21 cellular contexts compared by ENCODE assay signal in the genomic region with DNA sequence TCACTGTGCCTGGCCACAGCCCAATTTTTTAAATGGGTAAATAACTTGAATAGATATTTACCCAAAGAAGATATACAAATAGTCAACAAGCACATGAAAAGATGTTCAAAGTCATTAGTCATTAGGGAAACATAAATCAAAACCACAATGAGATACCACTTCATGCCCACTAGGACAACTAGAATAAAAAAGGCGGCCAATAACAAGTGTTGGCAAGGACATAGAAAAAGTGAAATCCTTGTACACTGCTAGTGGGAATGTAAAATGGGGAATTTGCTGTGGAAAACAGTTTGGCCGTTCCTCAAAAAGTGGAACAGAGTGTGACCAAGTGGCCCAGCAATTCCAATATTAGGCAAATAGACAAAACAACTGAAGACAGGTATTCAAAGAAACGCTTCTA.
DNase-seq lines count a peak whose midpoint lies in the region; ATAC-seq, FAIRE-seq and TF ChIP-seq lines count a peak whose summit lies in the region.
"Had no signal": no experiment of that assay in that cellular context is flagged by ENCODE, and none has a peak within 500 bp of the region (broad histone marks: within the 10 kb centered on the region; RNA-seq: fewer than 3 reads in every experiment).

No MANE protein-coding gene starts in this region.

- CTCF ChIA-PET in HepG2 (lab: Yijun Ruan, JAX; ENCODE audit: low intra/inter-chr PET ratio, low total read pairs): no interaction called here
- CTCF ChIA-PET in PC-3 (lab: Charles Lee): no interaction called here

- POLR2A ChIA-PET in HepG2 (lab: Yijun Ruan, JAX): no interaction called here
- POLR2A ChIA-PET in PC-3 (lab: Charles Lee; ENCODE audit: unreplicated experiment): no interaction called here

- no peak overlapping the region for H3K4me3 ChIP-seq in HepG2 (replicated peaks in 1 of 3; ENCODE audit: insufficient read depth in 1 of 3, low read depth in 2 of 3, low read length in 3 of 3)
- no peak overlapping the region for H3K4me3 ChIP-seq in right lobe of liver
- H3K4me3 ChIP-seq in PC-3 (ENCODE audit: low read length): no peak overlapping the region
- H3K4me3 ChIP-seq in lung: no peak overlapping the region
- H3K4me3 ChIP-seq: HAP-1 had no signal

- H3K27me3 ChIP-seq in HepG2 (ENCODE audit: control insufficient read depth in 1 of 2, insufficient read depth in 2 of 2, low read length in 2 of 2): peaks cover 3 to 9% of the 10 kb centered on the region in 2 experiments; a peak in 2 of 5 replicates
- H3K27me3 ChIP-seq in right lobe of liver: no peaks in the 10 kb centered on the region
- H3K27me3 ChIP-seq in PC-3 (ENCODE audit: low read length): no peaks in the 10 kb centered on the region
- no peaks in the 10 kb centered on the region for H3K27me3 ChIP-seq in lung (ENCODE audit: control insufficient read depth, insufficient read depth)

- FAIRE-seq in HepG2 (lab: Jason Lieb, UNC): no peak
- FAIRE-seq: D721Med, G401.6, GM12892, GM19239, H54 had no signal

- TF ChIP-seq RAD21 in HepG2 (CRISPR knock-in tag; IDR thresholded peaks at IDR 0.05): no peak

- TF ChIP-seq CTCF in HepG2 (CRISPR knock-in tag; IDR thresholded peaks at IDR 0.05) (no peak), right lobe of liver (IDR thresholded peaks at IDR 0.05) (no peak), PC-3 (conservative IDR thresholded peaks at IDR 0.05; ENCODE audit: low read depth, low read length) (no peak), lung (IDR thresholded peaks at IDR 0.05; ENCODE audit: control extremely low read depth, extremely low read depth) (no peak)

- H3K9me3 ChIP-seq in HepG2 (ENCODE audit: low read length) (no peaks in the 10 kb centered on the region), right lobe of liver (peaks cover 0 to 7% (median 0%) of the 10 kb centered on the region in 4 donors), PC-3 (ENCODE audit: low read length) (no peaks in the 10 kb centered on the region), lung (ENCODE audit: control insufficient read depth in 2 of 2, insufficient read depth in 1 of 2, low read length in 1 of 2) (no peaks in the 10 kb centered on the region)

- 33% methylated on average over 3 of the region's 3 CpGs for WGBS in HepG2 (ENCODE audit: low lambda C conversion rate)
- 97% methylated on average over 3 of the region's 3 CpGs for WGBS in right lobe of liver (ENCODE audit: insufficient coverage, low coverage, low lambda C conversion rate, missing lambda C conversion rate)
- WGBS in lung, 2 donors: 94 to 97% methylated on average over 3 of the region's 3 CpGs

- H3K9ac ChIP-seq in HepG2 (ENCODE audit: insufficient read depth, low read depth, low read length): no peak overlapping the region
- H3K9ac ChIP-seq in PC-3 (ENCODE audit: low read length): no peak overlapping the region

- BruUV-seq in HepG2 (replicated peaks; lab: Mats Ljungman, UMichigan) (no TSS peak), PC-3 (replicated peaks; lab: Mats Ljungman, UMichigan) (no TSS peak)

- H4K20me1 ChIP-seq in HepG2 (ENCODE audit: insufficient read depth, low read length): no peaks in the 10 kb centered on the region
- H4K20me1 ChIP-seq in PC-3 (ENCODE audit: low read length): no peaks in the 10 kb centered on the region

- peak; percentile 16 for DNase-seq in HepG2 (ENCODE audit: low spot score)
- no peak for DNase-seq in right lobe of liver
- DNase-seq in DMS53 treated with DMSO at 0.1 percent for 48 hours (lab: John Stamatoyannopoulos, UW; ENCODE audit: unreplicated experiment): peak; percentile 88
- peak; percentile 73 for DNase-seq in PC-3
- peak; percentile 7 for DNase-seq in lung (ENCODE audit: low spot score)
- no peak for DNase-seq in left colon
- DNase-seq in T1000 (lab: John Stamatoyannopoulos, UW): no peak
- DNase-seq: 8988T; C1 segment of cervical spinal cord; CD4-positive, CD25-positive, alpha-beta regulatory T cell; CD8-positive, alpha-beta T cell; DMS 273 treated with DMSO at 0.1 percent for 48 hours; DND-41; GOT3 had no signal

- TF ChIP-seq EP300 in HepG2 (IDR thresholded peaks at IDR 0.05; ENCODE audit: low read depth in 2 of 2, low read length in 2 of 2) (no peak), HepG2 (CRISPR knock-in tag; IDR thresholded peaks at IDR 0.05; ENCODE audit: borderline replicate concordance) (no peak)

- ATAC-seq in HepG2: no peak
- no peak for ATAC-seq in right lobe of liver
- peak; percentile 24 for ATAC-seq in PC-3
- ATAC-seq in lung (ENCODE audit: insufficient read depth, low FRiP score): no peak
- ATAC-seq in GM21825 (IDR thresholded peaks at IDR 0.05; ENCODE audit: unreplicated experiment): no peak
- no peak for ATAC-seq in left colon
- ATAC-seq: CD8-positive, alpha-beta T cell had no signal

- in situ Hi-C loops in HepG2 (cut with HindIII; ENCODE audit: extremely low pct_ligation_motif_present, low pct_unique_long_range_greater_than_20kb): no loop called here

- TF ChIP-seq POLR2A in HepG2 (IDR thresholded peaks at IDR 0.05; ENCODE audit: insufficient read depth in 1 of 2, low read depth in 2 of 2, low read length in 2 of 2) (no peak), right lobe of liver (IDR thresholded peaks at IDR 0.05) (no peak)

- no peaks in the 10 kb centered on the region for H3K9me2 ChIP-seq in PC-3 (replicated peaks; ENCODE audit: low read length)

- H3F3A ChIP-seq in PC-3 (ENCODE audit: low read length, unreplicated experiment): no peaks in the 10 kb centered on the region

- H2AFZ ChIP-seq in HepG2 (ENCODE audit: low read length) (no peak overlapping the region), PC-3 (ENCODE audit: low read length) (no peak overlapping the region)

- H3K36me3 ChIP-seq in HepG2 (replicated peaks in 1 of 2; ENCODE audit: control insufficient read depth in 1 of 2, insufficient read depth in 2 of 2, low read length in 2 of 2): no peaks in the 10 kb centered on the region
- no peaks in the 10 kb centered on the region for H3K36me3 ChIP-seq in right lobe of liver
- no peaks in the 10 kb centered on the region for H3K36me3 ChIP-seq in PC-3 (ENCODE audit: low read depth, low read length)
- no peaks in the 10 kb centered on the region for H3K36me3 ChIP-seq in lung (ENCODE audit: control insufficient read depth in 2 of 2, insufficient read depth in 2 of 2, low read length in 2 of 2)
- H3K36me3 ChIP-seq: HAP-1 had no signal

- intact Hi-C loops in HepG2 (cut with micrococcal nuclease; ENCODE audit: unreplicated experiment): no loop called here
- intact Hi-C loops in right lobe of liver (cut with DNase I): no loop called here
- intact Hi-C loops in PC-3 (cut with micrococcal nuclease): no loop called here
- intact Hi-C loops in left colon (cut with DNase I, micrococcal nuclease): no loop called here

- H3K27ac ChIP-seq in HepG2 (ENCODE audit: extremely low read length, insufficient read depth, low read length) (no peak overlapping the region), right lobe of liver (no peak overlapping the region), PC-3 (ENCODE audit: low read length) (no peak overlapping the region), lung (ENCODE audit: low read depth in 1 of 2, low read length in 1 of 2) (no peak overlapping the region)

- H3K4me2 ChIP-seq in HepG2 (ENCODE audit: low read depth, low read length): no peak overlapping the region
- H3K4me2 ChIP-seq in PC-3 (ENCODE audit: low read length): no peak overlapping the region

- H3K79me2 ChIP-seq in HepG2 (ENCODE audit: insufficient read depth, low read length) (no peaks in the 10 kb centered on the region), PC-3 (ENCODE audit: low read length) (no peaks in the 10 kb centered on the region)

- H3K4me1 ChIP-seq in HepG2 (ENCODE audit: insufficient read depth, low read length) (peaks cover 9% of the 10 kb centered on the region), right lobe of liver (no peaks in the 10 kb centered on the region), PC-3 (ENCODE audit: insufficient read depth, low read length) (no peaks in the 10 kb centered on the region), lung (ENCODE audit: control insufficient read depth in 2 of 2, insufficient read depth in 2 of 2, low read length in 2 of 2) (no peaks in the 10 kb centered on the region)
- H3K4me1 ChIP-seq: HAP-1 had no signal

TF ChIP-seq in HepG2, 621 proteins besides CTCF, POLR2A, EP300 and RAD21:
- TF ChIP-seq TBX3 (IDR thresholded peaks at IDR 0.05; ENCODE audit: borderline replicate concordance) (peak; percentile 45; the same call in 1 of the 2 replicates), ZNF7 (CRISPR knock-in tag; IDR thresholded peaks at IDR 0.05) (peak; percentile 89), PLRG1 (conservative IDR thresholded peaks at IDR 0.05) (no peak)

Comparison
In these comparisons a context has a peak if more than half of its experiments do, and no peak if none do; other contexts are left out.
1. DNase-seq: peak in HepG2 (single experiment), DMS53 treated with DMSO at 0.1 percent for 48 hours (single experiment), PC-3 (single experiment) and lung (single experiment); none in right lobe of liver (0 of 3), left colon (0 of 2) and T1000 (single experiment).